In genomic region chr17:77440571-77440981, GRCh38 we compare ENCODE assay signal across 1 cellular context.
TF ChIP-seq lines count a peak whose summit lies in the region.

No MANE protein-coding gene starts in this region.

TF ChIP-seq in H1, 55 proteins besides CTCF, POLR2A, EP300 and RAD21 (continued from another document):
- TF ChIP-seq, protein P1, sequence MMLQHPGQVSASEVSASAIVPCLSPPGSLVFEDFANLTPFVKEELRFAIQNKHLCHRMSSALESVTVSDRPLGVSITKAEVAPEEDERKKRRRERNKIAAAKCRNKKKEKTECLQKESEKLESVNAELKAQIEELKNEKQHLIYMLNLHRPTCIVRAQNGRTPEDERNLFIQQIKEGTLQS (IDR thresholded peaks at IDR 0.05; ENCODE audit: insufficient read depth, low read depth, low read length): no peak
